Comparison of ENCODE assay signal across 11 cellular contexts in genomic region chr3:64604313-64604712, GRCh38.
"Had no signal": no experiment of that assay in that cellular context is flagged by ENCODE, and none has a peak within 500 bp of the region (broad histone marks: within the 10 kb centered on the region; RNA-seq: fewer than 3 reads in every experiment).

No MANE protein-coding gene starts in this region.

- H3K9me3 Mint-ChIP-seq: GM23338, H9, HFFc6 had no signal

- DNase-seq: GM23248, GOT3, H7, H9, HCEC 1CT, HFFc6 had no signal

- H3K4me3 ChIP-seq: GM23248, GM23338, HAP-1 had no signal

- FAIRE-seq: H1, H54 had no signal

- H3K9ac ChIP-seq: GM23248 had no signal

- H3K27ac ChIP-seq: GM23248 had no signal

- H3K4me2 ChIP-seq: GM23338 had no signal

- H3K4me1 Mint-ChIP-seq: GM23338 had no signal

- H3K9me3 ChIP-seq: HAP-1 had no signal

- H3K4me3 Mint-ChIP-seq: GM23338, H9, HFFc6 had no signal

- H3K27ac Mint-ChIP-seq: GM23338, HFFc6 had no signal

- H3K36me3 ChIP-seq: HAP-1 had no signal

- ATAC-seq: GM23338, HCT116 had no signal

- H2AFZ ChIP-seq: GM23248, GM23338 had no signal
